Comparison of ENCODE assay signal across 24 cellular contexts in the genomic region with DNA sequence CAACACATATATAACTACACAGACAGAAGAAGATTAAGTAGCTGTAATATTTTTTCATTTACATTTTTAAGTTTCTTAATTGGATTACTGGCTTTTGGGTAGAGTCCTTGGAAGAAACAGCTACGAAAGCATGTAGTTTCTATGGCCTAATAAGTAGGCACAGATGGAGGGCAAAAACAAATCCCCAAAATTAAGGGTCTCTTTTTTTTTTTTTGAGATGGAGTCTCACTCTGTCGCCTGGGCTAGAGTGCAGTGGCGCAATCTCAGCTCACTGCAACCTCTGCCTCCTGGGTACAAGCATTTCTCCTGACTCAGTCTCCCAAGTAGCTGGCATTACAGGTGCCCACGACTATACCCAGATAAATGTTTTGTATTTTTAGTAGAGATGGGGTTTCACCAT.
"Had no signal": no experiment of that assay in that cellular context is flagged by ENCODE, and none has a peak within 500 bp of the region (broad histone marks: within the 10 kb centered on the region; RNA-seq: fewer than 3 reads in every experiment).

No MANE protein-coding gene starts in this region.

- H3K27me3 Mint-ChIP-seq: progenitor cell of endocrine pancreas; stimulated activated naive B cell treated with anti-CD40 and anti-IgM and Interleukin-4, amounts not matched to agents 10 μg/mL and 1 μg/mL and 100 μg/mL, for 72 hours; stimulated activated naive CD8-positive, alpha-beta T cell treated with anti-CD3 and anti-CD28 coated beads, Interleukin-15, Interleukin-2, amounts not matched to agents 100 ng/mL and 50 ng/mL, for 24 hours had no signal

- H3K27me3 ChIP-seq: esophagus squamous epithelium, heart right ventricle, left lung, neural progenitor cell, right lobe of liver, transverse colon, upper lobe of right lung, uterus had no signal

- H3K27ac Mint-ChIP-seq: naive thymus-derived CD4-positive, alpha-beta T cell; nephron; neural progenitor cell; progenitor cell of endocrine pancreas; stimulated activated naive B cell treated with anti-CD40 and anti-IgM and Interleukin-4, amounts not matched to agents 10 μg/mL and 1 μg/mL and 100 μg/mL, for 72 hours; stimulated activated naive CD8-positive, alpha-beta T cell treated with anti-CD3 and anti-CD28 coated beads, Interleukin-15, Interleukin-2, amounts not matched to agents 100 ng/mL and 50 ng/mL, for 24 hours had no signal

- H3K4me3 Mint-ChIP-seq: naive thymus-derived CD4-positive, alpha-beta T cell; nephron; neural progenitor cell; stimulated activated naive B cell treated with anti-CD40 and anti-IgM and Interleukin-4, amounts not matched to agents 10 μg/mL and 1 μg/mL and 100 μg/mL, for 72 hours; stimulated activated naive CD8-positive, alpha-beta T cell treated with anti-CD3 and anti-CD28 coated beads, Interleukin-15, Interleukin-2, amounts not matched to agents 100 ng/mL and 50 ng/mL, for 24 hours had no signal

- H2AFZ ChIP-seq: neural progenitor cell, parathyroid adenoma had no signal

- H3K9ac ChIP-seq: neural progenitor cell, parathyroid adenoma had no signal

- ATAC-seq: heart right ventricle; left cardiac atrium; left lung; naive thymus-derived CD4-positive, alpha-beta T cell; right lobe of liver; stimulated activated naive B cell treated with anti-CD40 and anti-IgM and Interleukin-4, amounts not matched to agents 10 μg/mL and 1 μg/mL and 100 μg/mL, for 72 hours; upper lobe of right lung had no signal

- H3K4me1 ChIP-seq: esophagus squamous epithelium, heart right ventricle, left lung, neural progenitor cell, parathyroid adenoma, transverse colon, upper lobe of right lung, uterus had no signal

- FAIRE-seq: endothelial cell of umbilical vein, islet of Langerhans had no signal

- H3K27ac ChIP-seq: esophagus squamous epithelium, heart right ventricle, left lung, neural progenitor cell, parathyroid adenoma, right lobe of liver, transverse colon, upper lobe of right lung, uterus had no signal

- H3K4me2 ChIP-seq: neural progenitor cell had no signal

- H3K4me1 Mint-ChIP-seq: naive thymus-derived CD4-positive, alpha-beta T cell; nephron; neural progenitor cell; stimulated activated naive B cell treated with anti-CD40 and anti-IgM and Interleukin-4, amounts not matched to agents 10 μg/mL and 1 μg/mL and 100 μg/mL, for 72 hours had no signal

- DNase-seq: effector memory CD4-positive, alpha-beta T cell; esophagus squamous epithelium; glutamatergic neuron; heart right ventricle; hippocampal formation; left cardiac atrium; left lung; midbrain; naive thymus-derived CD4-positive, alpha-beta T cell; right lobe of liver; small intestine; stimulated activated CD4-positive, alpha-beta T cell treated with anti-CD3 and anti-CD28 coated beads, Interleukin-15, amount 100 ng/mL, for 24 hours; stimulated activated CD4-positive, alpha-beta T cell treated with anti-CD3 and anti-CD28 coated beads, Interleukin-2, amount 100 ng/mL, for 48 hours; stimulated activated naive B cell treated with anti-CD40 and anti-IgM and Interleukin-4, amounts not matched to agents 10 μg/mL and 1 μg/mL and 100 μg/mL, for 72 hours; transverse colon; upper lobe of right lung; uterus had no signal

- H3K79me2 ChIP-seq: parathyroid adenoma had no signal

- H3K9me3 ChIP-seq: right lobe of liver, uterus had no signal

- H3K4me3 ChIP-seq: esophagus squamous epithelium, heart right ventricle, left lung, neural progenitor cell, right lobe of liver, transverse colon, upper lobe of right lung, uterus had no signal

- H3K36me3 ChIP-seq: esophagus squamous epithelium, heart right ventricle, left lung, neural progenitor cell, right lobe of liver, transverse colon, upper lobe of right lung, uterus had no signal
